In genomic region chr20:38985603-38986170, GRCh38 we compare ENCODE assay signal across 10 cellular contexts. TPM values are rescaled to one million over a fixed set of nuclear protein-coding genes. Genes with fewer than 3 reads are reported as not detected.
DNase-seq lines count a peak whose midpoint lies in the region; ATAC-seq and TF ChIP-seq lines count a peak whose summit lies in the region.
"Had no signal": no experiment of that assay in that cellular context is flagged by ENCODE, and none has a peak within 500 bp of the region (broad histone marks: within the 10 kb centered on the region; RNA-seq: fewer than 3 reads in every experiment).

No MANE protein-coding gene starts in this region.

- no peak overlapping the region for H2AFZ ChIP-seq in PC-3 (ENCODE audit: low read length)

- peaks cover 28% of the 10 kb centered on the region for H3K36me3 Mint-ChIP-seq in activated naive CD8-positive, alpha-beta T cell treated with anti-CD3 and anti-CD28 coated beads, Interleukin-2, amount 50 U/mL, for 24 hours (ENCODE audit: low read depth)
- H3K36me3 Mint-ChIP-seq in T-cell = peaks cover 52% of the 10 kb centered on the region

- H3K4me2 ChIP-seq in DOHH2 (ENCODE audit: low read length) (0 out of 2 replicates have a peak overlapping the region, but pooled peaks have one; percentile 16), PC-3 (ENCODE audit: low read length) (peak overlapping the region; percentile 46)

- H3K9me2 ChIP-seq in DOHH2 (replicated peaks; ENCODE audit: control insufficient read depth, low read length) = no peaks in the 10 kb centered on the region
- H3K9me2 ChIP-seq in PC-3 (replicated peaks; ENCODE audit: low read length) = no peaks in the 10 kb centered on the region

- H3K4me3 ChIP-seq in DOHH2 (ENCODE audit: low read length) (no peak overlapping the region), PC-3 (ENCODE audit: low read length) (no peak overlapping the region), psoas muscle (no peak overlapping the region)

- H3K36me3 ChIP-seq in DOHH2 (ENCODE audit: control insufficient read depth, low read length) (peaks cover 30% of the 10 kb centered on the region), PC-3 (ENCODE audit: low read depth, low read length) (peaks cover 4% of the 10 kb centered on the region), psoas muscle (ENCODE audit: insufficient read depth in 1 of 2, low read depth in 1 of 2) (peaks cover 0 to 40% of the 10 kb centered on the region in 2 donors)

- whole genome bisulfite sequencing in psoas muscle, 3 donors = 19 to 56% (median 31%) methylated on average over 1 of the region's 1 CpG

- peaks cover 7% of the 10 kb centered on the region for H3K4me1 Mint-ChIP-seq in activated naive CD8-positive, alpha-beta T cell treated with anti-CD3 and anti-CD28 coated beads, Interleukin-2, amount 50 U/mL, for 24 hours
- peaks cover 0 to 19% (median 6%) of the 10 kb centered on the region in 3 donors for H3K4me1 Mint-ChIP-seq in T-cell

- H3K27me3 Mint-ChIP-seq in activated naive CD8-positive, alpha-beta T cell treated with anti-CD3 and anti-CD28 coated beads, Interleukin-2, amount 50 U/mL, for 24 hours = no peaks in the 10 kb centered on the region
- no peaks in the 10 kb centered on the region for H3K27me3 Mint-ChIP-seq in T-cell

- CTCF ChIA-PET in PC-3 (lab: Charles Lee) (interaction anchor here (0.6 kb wide), 1 partner anchor 1707 kb away, joined by 5 read pairs; no protein-coding TSS in a partner anchor), T-cell (lab: Charles Lee) (interaction anchor here in 1 of 2 donors (1.0 kb wide), 1 partner anchor 95 kb away, joined by 3 read pairs; no protein-coding TSS in a partner anchor)

- H3K27ac ChIP-seq in DOHH2 (ENCODE audit: low read depth, low read length) = peak overlapping the region; percentile 12
- peak overlapping the region; percentile 66 for H3K27ac ChIP-seq in PC-3 (ENCODE audit: low read length)
- no peak overlapping the region for H3K27ac ChIP-seq in psoas muscle

- POLR2A ChIA-PET in PC-3 (lab: Charles Lee; ENCODE audit: unreplicated experiment) (interaction anchor here (0.7 kb wide), 1 partner anchor 1691 kb away, joined by 6 read pairs; no protein-coding TSS in a partner anchor), T-cell (lab: Charles Lee) (interaction anchor here in 1 of 2 donors (0.6 to 0.7 kb wide), 2 partner anchors 42 to 349 kb away, joined by 3 to 4 read pairs; no protein-coding TSS in a partner anchor)

- H3K4me3 Mint-ChIP-seq in activated naive CD8-positive, alpha-beta T cell treated with anti-CD3 and anti-CD28 coated beads, Interleukin-2, amount 50 U/mL, for 24 hours = no peak overlapping the region
- H3K4me3 Mint-ChIP-seq in T-cell = no peak overlapping the region

- H3K4me1 ChIP-seq in DOHH2 (ENCODE audit: control insufficient read depth, low read length) (peaks cover 19% of the 10 kb centered on the region), PC-3 (ENCODE audit: insufficient read depth, low read length) (peaks cover 32% of the 10 kb centered on the region), psoas muscle (peaks cover 18% of the 10 kb centered on the region)

- intact Hi-C loops in PC-3 (cut with micrococcal nuclease) = no loop called here
- intact Hi-C loops in psoas muscle (cut with DNase I) = no loop called here

- H3F3A ChIP-seq in DOHH2 (ENCODE audit: control insufficient read depth, insufficient read depth) = peaks cover 4% of the 10 kb centered on the region; the same call in 1 of the 2 replicates
- no peaks in the 10 kb centered on the region for H3F3A ChIP-seq in PC-3 (ENCODE audit: low read length, unreplicated experiment)

- no peaks in the 10 kb centered on the region for H3K9me3 ChIP-seq in DOHH2 (ENCODE audit: control insufficient read depth, insufficient read depth, low read length)
- H3K9me3 ChIP-seq in PC-3 (ENCODE audit: low read length) = no peaks in the 10 kb centered on the region
- no peaks in the 10 kb centered on the region for H3K9me3 ChIP-seq in psoas muscle

- H3K79me2 ChIP-seq in DOHH2 (ENCODE audit: control insufficient read depth, low read length) (peaks cover 2% of the 10 kb centered on the region; the same call in 1 of the 2 replicates), PC-3 (ENCODE audit: low read length) (0 out of 2 replicates have a peak, but pooled peaks cover 3% of the 10 kb centered on the region)

- H3K9ac ChIP-seq in PC-3 (ENCODE audit: low read length) = no peak overlapping the region; the same call in 1 of the 2 replicates

- TF ChIP-seq CTCF in DOHH2 (IDR thresholded peaks at IDR 0.05; ENCODE audit: low read depth, low read length, poor library complexity, severe bottlenecking) = no peak
- no peak for TF ChIP-seq CTCF in PC-3 (conservative IDR thresholded peaks at IDR 0.05; ENCODE audit: low read depth, low read length)
- no peak for TF ChIP-seq CTCF in psoas muscle (IDR thresholded peaks at IDR 0.05)

- H3K9me3 Mint-ChIP-seq in activated naive CD8-positive, alpha-beta T cell treated with anti-CD3 and anti-CD28 coated beads, Interleukin-2, amount 50 U/mL, for 24 hours = no peaks in the 10 kb centered on the region
- no peaks in the 10 kb centered on the region for H3K9me3 Mint-ChIP-seq in T-cell

- no TSS peak for BruUV-seq in PC-3 (replicated peaks; lab: Mats Ljungman, UMichigan)

- DNase-seq in PC-3 (peak; percentile 42), fibroblast of peridontal ligament (ENCODE audit: extremely low read depth) (peak; percentile 91), psoas muscle (no peak), NCI-H1436 treated with DMSO at 0.1 percent for 48 hours (lab: John Stamatoyannopoulos, UW) (no peak), T-cell (no peak), NCI-H748 treated with DMSO at 0.1 percent for 48 hours (lab: John Stamatoyannopoulos, UW) (no peak)
- DNase-seq in activated naive CD8-positive, alpha-beta T cell treated with anti-CD3 and anti-CD28 coated beads, Interleukin-2, amount 50 U/mL, for 24 hours = no peak
- DNase-seq: NCI-H510A treated with DMSO at 0.1 percent for 48 hours; stimulated activated CD4-positive, alpha-beta T cell treated with anti-CD3 and anti-CD28 coated beads, Interleukin-4, amount 100 ng/mL, for 4 hours had no signal

- peak; percentile 17; the same call in 1 of the 2 replicates for ATAC-seq in PC-3
- peak in 3 of 4 donors; percentile 41 to 78 (median 66) for ATAC-seq in psoas muscle
- ATAC-seq in activated naive CD8-positive, alpha-beta T cell treated with anti-CD3 and anti-CD28 coated beads, Interleukin-2, amount 50 U/mL, for 24 hours = no peak
- ATAC-seq in T-cell (replicated peaks in 1 of 4) = no peak

- no peaks in the 10 kb centered on the region for H3K27me3 ChIP-seq in DOHH2 (ENCODE audit: control insufficient read depth, low read length)
- H3K27me3 ChIP-seq in PC-3 (ENCODE audit: low read length) = no peaks in the 10 kb centered on the region
- no peaks in the 10 kb centered on the region for H3K27me3 ChIP-seq in psoas muscle (ENCODE audit: insufficient read depth in 3 of 3, low read length in 2 of 3)

- no peaks in the 10 kb centered on the region; the same call in 1 of the 2 replicates for H4K20me1 ChIP-seq in DOHH2 (ENCODE audit: control insufficient read depth, insufficient read depth, low read depth, low read length)
- no peaks in the 10 kb centered on the region for H4K20me1 ChIP-seq in PC-3 (ENCODE audit: low read length)

- H3K27ac Mint-ChIP-seq in activated naive CD8-positive, alpha-beta T cell treated with anti-CD3 and anti-CD28 coated beads, Interleukin-2, amount 50 U/mL, for 24 hours = no peak overlapping the region
- H3K27ac Mint-ChIP-seq in T-cell = no peak overlapping the region

RNA-seq across cellular contexts. Expression of gene DHX35, which starts 23.5 kb away (rescaled TPM):
- total RNA-seq in PC-3 (2014; rRNA removed) = 10.1 and 12.0 TPM in 2 replicates
- 1 to 10 TPM; 3.4 to 6.8 (median 5.5) TPM for total RNA-seq in psoas muscle
- 10 to 100 TPM in 1 of 3 donors, 1 to 10 TPM in 2; 5.8 to 11.9 (median 9.1) TPM for polyA plus RNA-seq in psoas muscle
- total RNA-seq in T-cell = 10 to 100 TPM in 3 of 5 donors, 1 to 10 TPM in 2; 8.6 to 11.5 (median 11.2) TPM

RNA-seq across cellular contexts. Expression of gene FAM83D, which starts 59.5 kb away (rescaled TPM):
- total RNA-seq in PC-3 (2014; rRNA removed) = 69.6 and 81.4 TPM in 2 replicates
- under 1 TPM in 2 of 4 donors, not detected in 2; 0.11 to 0.12 TPM for total RNA-seq in psoas muscle
- under 1 TPM in 2 of 3 donors, not detected in 1; 0.12 to 0.32 TPM for polyA plus RNA-seq in psoas muscle
- 1 to 10 TPM; 1.3 to 4.0 (median 2.4) TPM for total RNA-seq in T-cell

Comparison
In these comparisons a context has a peak if more than half of its experiments do, and no peak if none do; other contexts are left out.
1. ATAC-seq: peak in PC-3 (single experiment) and psoas muscle (3 of 4); none in activated naive CD8-positive, alpha-beta T cell treated with anti-CD3 and anti-CD28 coated beads, Interleukin-2, amount 50 U/mL, for 24 hours (single experiment) and T-cell (0 of 4).
2. DNase-seq: peak in PC-3 (single experiment) and fibroblast of peridontal ligament (single experiment); none in psoas muscle (0 of 2), activated naive CD8-positive, alpha-beta T cell treated with anti-CD3 and anti-CD28 coated beads, Interleukin-2, amount 50 U/mL, for 24 hours (single experiment), NCI-H1436 treated with DMSO at 0.1 percent for 48 hours (single experiment), T-cell (0 of 34) and NCI-H748 treated with DMSO at 0.1 percent for 48 hours (single experiment).
3. RNA of gene FAM83D, which starts 59.5 kb away (total RNA-seq): 69.6 to 81.4 TPM in PC-3; 1.3 to 4.0 TPM in T-cell and 0.11 to 0.12 TPM in psoas muscle; every median in the first group is over 10 times any median in the second.